In the genomic region with DNA sequence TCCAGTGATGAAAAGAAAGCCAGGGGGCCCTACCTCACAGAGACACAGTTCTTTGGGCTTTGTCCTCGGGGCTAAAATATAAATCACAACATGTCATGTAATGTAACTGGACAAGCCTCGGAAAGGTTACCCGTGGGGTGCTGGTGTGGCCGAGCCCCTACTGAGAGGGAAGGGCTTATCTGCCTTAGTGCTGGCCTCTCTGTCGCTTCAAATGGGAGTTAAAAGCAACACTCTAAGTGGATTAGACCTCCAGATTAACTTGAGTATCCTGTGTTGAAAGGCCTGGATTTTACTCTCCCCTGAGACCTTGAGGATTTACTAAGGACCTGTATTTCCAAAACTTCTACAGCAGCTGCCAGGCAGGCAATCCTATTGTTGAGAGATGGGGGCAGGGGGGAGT, we compare ENCODE assay signal across 2 cellular contexts.
TF ChIP-seq lines count a peak whose summit lies in the region.

No MANE protein-coding gene starts in this region.

TF ChIP-seq in IMR-90, 13 proteins besides CTCF, POLR2A, EP300 and RAD21:
- TF ChIP-seq CHD1 (IDR thresholded peaks at IDR 0.05; ENCODE audit: low read depth, low read length) (no peak), RCOR1 (IDR thresholded peaks at IDR 0.05; ENCODE audit: insufficient replicate concordance, low read length) (no peak), MAZ (IDR thresholded peaks at IDR 0.05; ENCODE audit: borderline replicate concordance, low read depth, low read length) (no peak), SMC3 (IDR thresholded peaks at IDR 0.05; ENCODE audit: low read depth, low read length) (no peak), CEBPB (IDR thresholded peaks at IDR 0.05; ENCODE audit: low read depth, low read length) (no peak), RFX5 (IDR thresholded peaks at IDR 0.05; ENCODE audit: low read depth, low read length) (no peak), MXI1 (IDR thresholded peaks at IDR 0.05; ENCODE audit: borderline replicate concordance, low read depth, low read length) (no peak), FOS (IDR thresholded peaks at IDR 0.05; ENCODE audit: low read depth, low read length) (no peak), NFE2L2 (IDR thresholded peaks at IDR 0.05; ENCODE audit: low read depth, low read length) (no peak), MAFK (IDR thresholded peaks at IDR 0.05; ENCODE audit: low read depth, low read length) (no peak), BHLHE40 (IDR thresholded peaks at IDR 0.05; ENCODE audit: low read depth, low read length) (no peak)
- TF ChIP-seq, protein P1, sequence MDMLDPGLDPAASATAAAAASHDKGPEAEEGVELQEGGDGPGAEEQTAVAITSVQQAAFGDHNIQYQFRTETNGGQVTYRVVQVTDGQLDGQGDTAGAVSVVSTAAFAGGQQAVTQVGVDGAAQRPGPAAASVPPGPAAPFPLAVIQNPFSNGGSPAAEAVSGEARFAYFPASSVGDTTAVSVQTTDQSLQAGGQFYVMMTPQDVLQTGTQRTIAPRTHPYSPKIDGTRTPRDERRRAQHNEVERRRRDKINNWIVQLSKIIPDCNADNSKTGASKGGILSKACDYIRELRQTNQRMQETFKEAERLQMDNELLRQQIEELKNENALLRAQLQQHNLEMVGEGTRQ (IDR thresholded peaks at IDR 0.05; ENCODE audit: low read depth, low read length), result no peak
- TF ChIP-seq, protein P2, sequence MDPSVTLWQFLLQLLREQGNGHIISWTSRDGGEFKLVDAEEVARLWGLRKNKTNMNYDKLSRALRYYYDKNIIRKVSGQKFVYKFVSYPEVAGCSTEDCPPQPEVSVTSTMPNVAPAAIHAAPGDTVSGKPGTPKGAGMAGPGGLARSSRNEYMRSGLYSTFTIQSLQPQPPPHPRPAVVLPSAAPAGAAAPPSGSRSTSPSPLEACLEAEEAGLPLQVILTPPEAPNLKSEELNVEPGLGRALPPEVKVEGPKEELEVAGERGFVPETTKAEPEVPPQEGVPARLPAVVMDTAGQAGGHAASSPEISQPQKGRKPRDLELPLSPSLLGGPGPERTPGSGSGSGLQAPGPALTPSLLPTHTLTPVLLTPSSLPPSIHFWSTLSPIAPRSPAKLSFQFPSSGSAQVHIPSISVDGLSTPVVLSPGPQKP (IDR thresholded peaks at IDR 0.05; ENCODE audit: borderline replicate concordance, low read depth, low read length), result no peak

TF ChIP-seq in H1, 55 proteins besides CTCF, POLR2A, EP300 and RAD21:
- no peak for TF ChIP-seq CTBP2 (IDR thresholded peaks at IDR 0.05; ENCODE audit: borderline replicate concordance, insufficient read depth, insufficient read length, low read length)
- no peak for TF ChIP-seq BACH1 (IDR thresholded peaks at IDR 0.05; ENCODE audit: low read length)
- no peak for TF ChIP-seq HDAC2 (IDR thresholded peaks at IDR 0.05; ENCODE audit: borderline replicate concordance in 1 of 2, low read depth in 2 of 2, low read length in 2 of 2)
- TF ChIP-seq POLR2AphosphoS5 (IDR thresholded peaks at IDR 0.05; ENCODE audit: low read depth, low read length), result no peak
- TF ChIP-seq SP4 (IDR thresholded peaks at IDR 0.05; ENCODE audit: low read length), result no peak
- TF ChIP-seq TBP (IDR thresholded peaks at IDR 0.05; ENCODE audit: low read depth, low read length), result no peak
- TF ChIP-seq RNF2 (IDR thresholded peaks at IDR 0.05; ENCODE audit: borderline replicate concordance, low read depth, low read length, missing control alignments, poor library complexity, severe bottlenecking), result no peak
- no peak for TF ChIP-seq GABPA (IDR thresholded peaks at IDR 0.05; ENCODE audit: borderline replicate concordance, insufficient read depth, low read length)
